ENCODE assay signal across 16 cellular contexts in genomic region chr5:65203746-65204145, GRCh38.
DNase-seq lines count a peak whose midpoint lies in the region; ATAC-seq and TF ChIP-seq lines count a peak whose summit lies in the region.
"Had no signal": no experiment of that assay in that cellular context is flagged by ENCODE, and none has a peak within 500 bp of the region (broad histone marks: within the 10 kb centered on the region; RNA-seq: fewer than 3 reads in every experiment).

No MANE protein-coding gene starts in this region.

- no peak overlapping the region for H3K9ac ChIP-seq in smooth muscle cell (ENCODE audit: low read depth)
- H3K9ac ChIP-seq: KMS-11 had no signal

- H3K36me3 ChIP-seq in GM06990 (ENCODE audit: control insufficient read depth, insufficient read depth, low read length) (no peaks in the 10 kb centered on the region), smooth muscle cell (ENCODE audit: low read depth) (no peaks in the 10 kb centered on the region), BE2C (no peaks in the 10 kb centered on the region)
- H3K36me3 ChIP-seq: heart left ventricle had no signal

- peak; percentile 66 for ATAC-seq in SK-N-SH treated with all-trans-retinoic acid at 6 μM for 48 hours
- ATAC-seq: heart left ventricle, left lobe of liver had no signal

- 35% methylated on average over 1 of the region's 1 CpG for WGBS in smooth muscle cell (ENCODE audit: low lambda C conversion rate)

- H3K4me3 ChIP-seq in GM06990 (replicated peaks; ENCODE audit: low read depth, low read length) = no peak overlapping the region
- no peak overlapping the region for H3K4me3 ChIP-seq in smooth muscle cell
- H3K4me3 ChIP-seq in BE2C (ENCODE audit: low read depth, low read length) = no peak overlapping the region
- H3K4me3 ChIP-seq: dorsolateral prefrontal cortex, heart left ventricle had no signal

- H3K4me2 ChIP-seq in smooth muscle cell = no peak overlapping the region
- H3K4me2 ChIP-seq: KMS-11 had no signal

- no peak overlapping the region for H2AFZ ChIP-seq in smooth muscle cell (ENCODE audit: low read depth)

- H3F3A ChIP-seq in smooth muscle cell (ENCODE audit: low read depth) = no peaks in the 10 kb centered on the region

- H4K20me1 ChIP-seq in smooth muscle cell (ENCODE audit: low read depth) = no peaks in the 10 kb centered on the region

- DNase-seq in GM06990 (ENCODE audit: extremely low read depth, insufficient read length) = peak; percentile 39
- peak; percentile 93 for DNase-seq in fibroblast of peridontal ligament (ENCODE audit: extremely low read depth)
- no peak for DNase-seq in smooth muscle cell (lab: John Stamatoyannopoulos, UW; ENCODE audit: unreplicated experiment)
- DNase-seq in BE2C = no peak
- DNase-seq in NCI-H1048 (lab: John Stamatoyannopoulos, UW) = no peak
- DNase-seq in NK-92 (lab: John Stamatoyannopoulos, UW; ENCODE audit: unreplicated experiment) = no peak
- DNase-seq: Calu3, dorsolateral prefrontal cortex, heart left ventricle, NCI-H1930, small intestine, substantia nigra had no signal

- H3K4me1 ChIP-seq in smooth muscle cell (ENCODE audit: low read depth) = peaks cover 13% of the 10 kb centered on the region
- H3K4me1 ChIP-seq in BE2C = no peaks in the 10 kb centered on the region

- peak overlapping the region; percentile 62 for H3K27ac ChIP-seq in smooth muscle cell (ENCODE audit: low read depth)
- H3K27ac ChIP-seq: dorsolateral prefrontal cortex, heart left ventricle, KMS-11, VCaP had no signal

- H3K27me3 ChIP-seq in GM06990 (replicated peaks; ENCODE audit: control insufficient read depth, insufficient read depth, low read length) = no peaks in the 10 kb centered on the region
- H3K27me3 ChIP-seq in smooth muscle cell (ENCODE audit: low read depth) = no peaks in the 10 kb centered on the region
- H3K27me3 ChIP-seq in BE2C = peaks cover 7% of the 10 kb centered on the region
- H3K27me3 ChIP-seq: dorsolateral prefrontal cortex, heart left ventricle had no signal

- TF ChIP-seq CTCF in GM06990 (IDR thresholded peaks at IDR 0.05; ENCODE audit: insufficient read depth, low read length, poor library complexity, severe bottlenecking) = no peak
- TF ChIP-seq CTCF in smooth muscle cell (IDR thresholded peaks at IDR 0.05; ENCODE audit: borderline replicate concordance, insufficient read depth, poor library complexity, severe bottlenecking) = no peak
- TF ChIP-seq CTCF in BE2C (IDR thresholded peaks at IDR 0.05; ENCODE audit: low read depth, low read length) = no peak

- no peaks in the 10 kb centered on the region for H3K9me3 ChIP-seq in smooth muscle cell (replicated peaks; ENCODE audit: low read depth)
- no peaks in the 10 kb centered on the region for H3K9me3 ChIP-seq in BE2C
- H3K9me3 ChIP-seq: heart left ventricle had no signal

- H3K79me2 ChIP-seq in smooth muscle cell (ENCODE audit: low read depth) = no peaks in the 10 kb centered on the region

TF ChIP-seq in SK-N-SH treated with all-trans-retinoic acid at 6 μM for 48 hours, 23 proteins besides CTCF, POLR2A, EP300 and RAD21:
- TF ChIP-seq ZFP3 (CRISPR knock-in tag; IDR thresholded peaks at IDR 0.05) (no peak), ISL1 (CRISPR knock-in tag; IDR thresholded peaks at IDR 0.05) (peak; percentile 9; the same call in 1 of the 2 replicates)

Comparison
In these comparisons a context has a peak if more than half of its experiments do, and no peak if none do; other contexts are left out.
1. DNase-seq: peak in GM06990 (single experiment) and fibroblast of peridontal ligament (single experiment); none in smooth muscle cell (single experiment), BE2C (single experiment), NCI-H1048 (single experiment) and NK-92 (single experiment).